Comparison of ENCODE assay signal across 1 cellular context in genomic region chr7:6350057-6350752, GRCh38.
TF ChIP-seq lines count a peak whose summit lies in the region.

No MANE protein-coding gene starts in this region.

TF ChIP-seq in IMR-90, 13 proteins besides CTCF, POLR2A, EP300 and RAD21 (continued from another document):
- TF ChIP-seq ELK1 (IDR thresholded peaks at IDR 0.05; ENCODE audit: borderline replicate concordance, low read depth, low read length) = no peak
- TF ChIP-seq MXI1 (IDR thresholded peaks at IDR 0.05; ENCODE audit: borderline replicate concordance, low read depth, low read length) = no peak
